ENCODE assay signal across 12 cellular contexts in the genomic region with DNA sequence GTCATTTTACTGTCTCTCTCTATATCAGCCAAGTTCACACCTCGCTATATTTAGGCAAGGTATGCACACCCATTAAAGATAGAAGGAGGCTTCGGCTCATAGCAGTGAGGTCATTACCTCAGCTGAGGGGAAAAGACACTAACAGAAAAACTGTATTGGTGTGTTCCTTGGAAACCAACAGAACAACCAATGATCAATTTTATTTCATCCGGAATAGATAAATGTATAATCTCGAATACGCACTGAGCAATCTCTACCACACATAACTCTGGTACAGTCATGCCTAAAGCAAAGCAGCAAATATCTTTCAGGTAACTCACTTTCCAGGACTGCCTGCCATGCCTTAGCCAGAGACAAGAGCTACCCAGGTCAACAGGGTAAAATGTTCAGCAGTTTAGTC.
DNase-seq lines count a peak whose midpoint lies in the region; ATAC-seq lines count a peak whose summit lies in the region.
"Had no signal": no experiment of that assay in that cellular context is flagged by ENCODE, and none has a peak within 500 bp of the region (broad histone marks: within the 10 kb centered on the region; RNA-seq: fewer than 3 reads in every experiment).

No MANE protein-coding gene starts in this region.

- intact Hi-C loops in Right ventricle myocardium inferior (cut with DNase I) (no loop called here), cardiac septum (cut with DNase I) (loop anchor here (5.0 kb wide), 1 partner anchor 35 kb away; no protein-coding TSS in a partner anchor), aorta (cut with DNase I) (no loop called here)

- no peak overlapping the region for H3K4me3 ChIP-seq in aorta (ENCODE audit: low read length in 2 of 2)
- H3K4me3 ChIP-seq: ascending aorta had no signal

- no peaks in the 10 kb centered on the region for H3K36me3 ChIP-seq in aorta (ENCODE audit: control insufficient read depth in 1 of 2, insufficient read depth in 2 of 2, low read length in 1 of 2)
- H3K36me3 ChIP-seq: ascending aorta had no signal

- DNase-seq in Right ventricle myocardium inferior (ENCODE audit: missing footprints) (no peak), cardiac septum (ENCODE audit: low spot score) (no peak), astrocyte of the hippocampus (ENCODE audit: low read depth, low spot score) (peak; percentile 39), kidney tubule cell (ENCODE audit: low spot score) (peak; percentile 98), NCI-H2107 treated with DMSO at 0.1 percent for 48 hours (lab: John Stamatoyannopoulos, UW; ENCODE audit: unreplicated experiment) (no peak), midbrain (lab: John Stamatoyannopoulos, UW) (no peak), NCI-H2171 treated with DMSO at 0.1 percent for 48 hours (lab: John Stamatoyannopoulos, UW) (no peak), aorta (no peak)
- DNase-seq: NCI-H2081; small intestine; stimulated activated CD8-positive, alpha-beta memory T cell treated with anti-CD3 and anti-CD28 coated beads, Interleukin-4, amount 100 ng/mL, for 48 hours had no signal

- H3K4me1 ChIP-seq in aorta (ENCODE audit: control insufficient read depth in 1 of 2, insufficient read depth in 2 of 2, low read length in 2 of 2): no peaks in the 10 kb centered on the region
- H3K4me1 ChIP-seq: ascending aorta had no signal

- H3K9me3 ChIP-seq in aorta (ENCODE audit: control insufficient read depth, low read length): no peaks in the 10 kb centered on the region

- H3K27ac ChIP-seq in aorta (ENCODE audit: low read depth in 1 of 2, low read length in 2 of 2): no peak overlapping the region
- H3K27ac ChIP-seq: ascending aorta had no signal

- ATAC-seq in Right ventricle myocardium inferior: peak; percentile 92
- ATAC-seq in aorta (ENCODE audit: low FRiP score): no peak

- WGBS in aorta, 2 donors: 90 to 95% methylated on average over 5 of the region's 5 CpGs

- H3K27me3 ChIP-seq in aorta (ENCODE audit: control insufficient read depth in 1 of 2, insufficient read depth in 2 of 2, low read length in 1 of 2): no peaks in the 10 kb centered on the region
- H3K27me3 ChIP-seq: ascending aorta had no signal

Comparison
In these comparisons a context has a peak if more than half of its experiments do, and no peak if none do; other contexts are left out.
1. DNase-seq: peak in astrocyte of the hippocampus (single experiment) and kidney tubule cell (single experiment); none in Right ventricle myocardium inferior (single experiment), cardiac septum (single experiment), NCI-H2107 treated with DMSO at 0.1 percent for 48 hours (single experiment), midbrain (single experiment), NCI-H2171 treated with DMSO at 0.1 percent for 48 hours (single experiment) and aorta (0 of 2).